10 cellular contexts compared by ENCODE assay signal in the genomic region with DNA sequence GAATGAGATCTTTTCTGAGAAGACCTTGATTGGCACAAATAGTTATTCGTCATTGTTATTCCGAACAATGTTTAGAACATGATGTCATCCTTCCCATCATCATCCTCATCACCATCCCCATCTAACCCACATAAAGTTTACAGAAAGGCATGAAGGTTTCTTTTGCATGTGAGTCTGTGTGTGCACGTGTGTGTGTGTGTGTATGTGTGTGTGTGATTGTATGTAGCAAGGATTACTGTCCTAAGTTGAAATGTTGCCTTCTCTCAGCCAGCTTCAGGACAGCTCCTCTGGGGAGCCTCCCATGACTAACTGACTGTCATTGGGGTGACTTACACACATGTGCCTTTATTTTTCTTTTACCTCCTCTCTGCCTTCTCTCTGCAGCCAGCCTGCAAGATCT.
DNase-seq lines count a peak whose midpoint lies in the region; ATAC-seq and TF ChIP-seq lines count a peak whose summit lies in the region.
"Had no signal": no experiment of that assay in that cellular context is flagged by ENCODE, and none has a peak within 500 bp of the region (broad histone marks: within the 10 kb centered on the region; RNA-seq: fewer than 3 reads in every experiment).

No MANE protein-coding gene starts in this region.

- H3K27me3 Mint-ChIP-seq in activated T-cell treated with anti-CD3 and anti-CD28 coated beads, Interleukin-2, amount 50 U/mL, for 24 hours = peaks cover 39% of the 10 kb centered on the region
- no peaks in the 10 kb centered on the region for H3K27me3 Mint-ChIP-seq in chondrocyte (ENCODE audit: low read depth)

- H3K27me3 ChIP-seq in RWPE2 (ENCODE audit: insufficient read depth, poor library complexity, severe bottlenecking) = no peaks in the 10 kb centered on the region
- H3K27me3 ChIP-seq: adrenal gland had no signal

- no peaks in the 10 kb centered on the region for H3K9me3 ChIP-seq in RWPE2 (ENCODE audit: severe bottlenecking)
- H3K9me3 ChIP-seq: adrenal gland had no signal

- peaks cover 74% of the 10 kb centered on the region for H3K4me1 Mint-ChIP-seq in activated T-cell treated with anti-CD3 and anti-CD28 coated beads, Interleukin-2, amount 50 U/mL, for 24 hours (ENCODE audit: low read depth)
- peaks cover 20% of the 10 kb centered on the region for H3K4me1 Mint-ChIP-seq in chondrocyte (ENCODE audit: low read depth)
- H3K4me1 Mint-ChIP-seq: nephron progenitor cell had no signal

- H3K4me3 ChIP-seq in RWPE2 (ENCODE audit: severe bottlenecking) (no peak overlapping the region), skeletal muscle cell (ENCODE audit: low read depth, low read length) (no peak overlapping the region)
- H3K4me3 ChIP-seq: adrenal gland had no signal

- no peak for ATAC-seq in RWPE2 (ENCODE audit: low read depth)

- no peak for TF ChIP-seq CTCF in RWPE2 (IDR thresholded peaks at IDR 0.05; ENCODE audit: poor library complexity, severe bottlenecking)
- no peak for TF ChIP-seq CTCF in chondrocyte (IDR thresholded peaks at IDR 0.05)

- peaks cover 15% of the 10 kb centered on the region for H3K4me1 ChIP-seq in RWPE2 (ENCODE audit: insufficient read depth, poor library complexity, severe bottlenecking)
- H3K4me1 ChIP-seq: adrenal gland had no signal

- H3K4me3 Mint-ChIP-seq in activated T-cell treated with anti-CD3 and anti-CD28 coated beads, Interleukin-2, amount 50 U/mL, for 24 hours = peak overlapping the region; percentile 8
- no peak overlapping the region for H3K4me3 Mint-ChIP-seq in chondrocyte (ENCODE audit: unreplicated experiment)
- H3K4me3 Mint-ChIP-seq: nephron progenitor cell had no signal

- H3K36me3 ChIP-seq in RWPE2 (ENCODE audit: low read depth) = no peaks in the 10 kb centered on the region
- H3K36me3 ChIP-seq: adrenal gland had no signal

- H3K9me3 Mint-ChIP-seq in activated T-cell treated with anti-CD3 and anti-CD28 coated beads, Interleukin-2, amount 50 U/mL, for 24 hours = no peaks in the 10 kb centered on the region
- H3K9me3 Mint-ChIP-seq in chondrocyte (ENCODE audit: low read depth) = no peaks in the 10 kb centered on the region
- H3K9me3 Mint-ChIP-seq: nephron progenitor cell had no signal

- no peak for DNase-seq in activated T-cell treated with anti-CD3 and anti-CD28 coated beads, Interleukin-2, amount 50 U/mL, for 24 hours
- no peak for DNase-seq in activated T-cell treated with anti-CD3 and anti-CD28 coated beads, Interleukin-2, amount 50 U/mL, for 1 hour
- no peak for DNase-seq in RWPE2 (ENCODE audit: low spot score)
- no peak for DNase-seq in chondrocyte (ENCODE audit: low spot score)
- DNase-seq in skeletal muscle cell (ENCODE audit: low read depth) = peak; percentile 13
- no peak for DNase-seq in NCI-H446 (lab: John Stamatoyannopoulos, UW)
- no peak for DNase-seq in NCI-H1417 (lab: John Stamatoyannopoulos, UW)
- DNase-seq in DMS 273 treated with DMSO at 0.1 percent for 48 hours (lab: John Stamatoyannopoulos, UW) = no peak
- DNase-seq: adrenal gland, nephron progenitor cell had no signal

- no peaks in the 10 kb centered on the region for H3K36me3 Mint-ChIP-seq in activated T-cell treated with anti-CD3 and anti-CD28 coated beads, Interleukin-2, amount 50 U/mL, for 24 hours (ENCODE audit: low read depth)
- H3K36me3 Mint-ChIP-seq in chondrocyte (ENCODE audit: low read depth) = no peaks in the 10 kb centered on the region

- peak overlapping the region; percentile 71 for H3K27ac ChIP-seq in RWPE2 (ENCODE audit: poor library complexity, severe bottlenecking)
- H3K27ac ChIP-seq: adrenal gland had no signal

- peak overlapping the region; percentile 66 for H3K27ac Mint-ChIP-seq in activated T-cell treated with anti-CD3 and anti-CD28 coated beads, Interleukin-2, amount 50 U/mL, for 24 hours
- H3K27ac Mint-ChIP-seq in chondrocyte (ENCODE audit: unreplicated experiment) = peak overlapping the region; percentile 81
- H3K27ac Mint-ChIP-seq: nephron progenitor cell had no signal
